In the genomic region with DNA sequence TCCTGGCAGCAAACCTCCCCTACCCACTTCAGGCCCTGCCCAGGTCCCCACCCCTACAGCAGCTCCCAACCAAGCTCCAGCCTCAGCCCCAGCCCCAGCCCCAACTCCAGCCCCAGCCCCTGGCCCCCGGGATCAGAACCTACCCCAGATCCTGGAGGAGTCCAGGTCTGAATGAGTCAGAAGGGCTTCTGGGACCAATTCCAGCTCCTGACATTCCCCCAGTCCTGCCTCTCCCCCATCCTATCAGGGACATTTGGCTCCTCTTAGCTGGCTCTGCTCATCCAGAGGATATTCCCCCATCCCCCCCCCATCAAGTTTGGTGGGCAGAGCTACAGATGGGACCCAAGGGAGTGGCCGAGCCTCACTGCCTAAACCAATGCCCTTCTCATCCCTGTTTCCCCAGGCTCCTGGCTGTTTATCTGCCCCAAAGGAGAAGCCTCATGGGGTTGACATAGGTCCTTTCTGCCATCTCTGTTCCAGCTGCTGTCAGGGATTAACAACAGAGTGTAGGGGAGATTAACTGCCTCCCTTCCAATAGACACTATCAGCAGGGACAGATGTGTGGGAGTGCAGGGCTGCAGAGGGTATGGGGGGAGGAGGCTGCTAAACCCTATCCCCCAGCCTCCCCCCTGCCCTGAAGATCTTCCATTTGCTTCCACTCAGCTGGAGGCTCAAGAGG, we compare ENCODE assay signal across 11 cellular contexts. TPM values are rescaled to one million over a fixed set of nuclear protein-coding genes. Genes with fewer than 3 reads are reported as not detected.
A peak's percentile ranks its signal among the peaks of the same experiment; 100 is the strongest.
DNase-seq lines count a peak whose midpoint lies in the region; ATAC-seq, FAIRE-seq and TF ChIP-seq lines count a peak whose summit lies in the region.
"Had no signal": no experiment of that assay in that cellular context is flagged by ENCODE, and none has a peak within 500 bp of the region (broad histone marks: within the 10 kb centered on the region; RNA-seq: fewer than 3 reads in every experiment).

No MANE protein-coding gene starts in this region.

- peak; percentile 8 for DNase-seq in GM12891 (ENCODE audit: insufficient read length, low spot score)
- DNase-seq in RWPE2 (ENCODE audit: low spot score) = no peak
- DNase-seq in fibroblast of the aortic adventitia (ENCODE audit: low read depth) = peak; percentile 91
- DNase-seq in psoas muscle = peak in 1 of 2 donors; percentile 64
- DNase-seq in amygdala (lab: John Stamatoyannopoulos, UW) = no peak
- no peak for DNase-seq in COLO668 (lab: John Stamatoyannopoulos, UW; ENCODE audit: unreplicated experiment)
- DNase-seq in T-helper 1 cell = no peak
- DNase-seq: lower lobe of right lung, NCI-H2029 treated with DMSO at 0.1 percent for 48 hours, spleen had no signal

- H3K27me3 ChIP-seq in RWPE2 (ENCODE audit: insufficient read depth, poor library complexity, severe bottlenecking) = no peaks in the 10 kb centered on the region
- H3K27me3 ChIP-seq in psoas muscle (ENCODE audit: insufficient read depth in 3 of 3, low read length in 2 of 3) = no peaks in the 10 kb centered on the region
- H3K27me3 ChIP-seq: spleen had no signal

- no peaks in the 10 kb centered on the region for H3K9me3 ChIP-seq in RWPE2 (ENCODE audit: severe bottlenecking)
- no peaks in the 10 kb centered on the region for H3K9me3 ChIP-seq in psoas muscle
- H3K9me3 ChIP-seq: lower lobe of right lung, spleen had no signal

- FAIRE-seq in GM12891 (lab: Jason Lieb, UNC) = no peak

- TF ChIP-seq POLR2A in GM12891 (IDR thresholded peaks at IDR 0.05; ENCODE audit: low read depth, low read length) = no peak

- H3K27ac ChIP-seq in RWPE2 (ENCODE audit: poor library complexity, severe bottlenecking) (no peak overlapping the region), psoas muscle (no peak overlapping the region)
- H3K27ac ChIP-seq: lower lobe of right lung had no signal

- H3K4me3 ChIP-seq in RWPE2 (ENCODE audit: severe bottlenecking) (no peak overlapping the region), fibroblast of the aortic adventitia (ENCODE audit: low read depth, low read length) (no peak overlapping the region), psoas muscle (no peak overlapping the region)
- H3K4me3 ChIP-seq: lower lobe of right lung, spleen had no signal

- H3K4me1 ChIP-seq in RWPE2 (ENCODE audit: insufficient read depth, poor library complexity, severe bottlenecking) = no peaks in the 10 kb centered on the region
- no peaks in the 10 kb centered on the region for H3K4me1 ChIP-seq in psoas muscle
- H3K4me1 ChIP-seq: lower lobe of right lung had no signal

- WGBS in psoas muscle, 3 donors = 36 to 71% (median 40%) methylated on average over 1 to 2 of the region's 2 CpGs

- intact Hi-C loops in psoas muscle (cut with DNase I) = no loop called here

- TF ChIP-seq CTCF in RWPE2 (IDR thresholded peaks at IDR 0.05; ENCODE audit: poor library complexity, severe bottlenecking) = no peak
- no peak for TF ChIP-seq CTCF in fibroblast of the aortic adventitia (IDR thresholded peaks at IDR 0.05; ENCODE audit: insufficient read depth, low read length)
- TF ChIP-seq CTCF in psoas muscle (IDR thresholded peaks at IDR 0.05) = no peak

- peak; percentile 43 for ATAC-seq in RWPE2 (ENCODE audit: low read depth)
- ATAC-seq in psoas muscle = peak; percentile 38 to 68 (median 51)
- no peak for ATAC-seq in HG03280 (IDR thresholded peaks at IDR 0.05; ENCODE audit: unreplicated experiment)
- ATAC-seq: lower lobe of right lung had no signal

- peaks cover 17% of the 10 kb centered on the region for H3K36me3 ChIP-seq in RWPE2 (ENCODE audit: low read depth)
- peaks cover 6 to 83% of the 10 kb centered on the region in 2 donors for H3K36me3 ChIP-seq in psoas muscle (ENCODE audit: insufficient read depth in 1 of 2, low read depth in 1 of 2)

TF ChIP-seq in GM12891, 5 proteins besides CTCF, POLR2A, EP300 and RAD21:
- TF ChIP-seq TAF1 (IDR thresholded peaks at IDR 0.05; ENCODE audit: low read depth, low read length) (no peak), POLR2AphosphoS5 (IDR thresholded peaks at IDR 0.05; ENCODE audit: low read depth, low read length) (no peak), POU2F2 (IDR thresholded peaks at IDR 0.05; ENCODE audit: low read depth, low read length) (no peak), SPI1 (IDR thresholded peaks at IDR 0.05; ENCODE audit: low read depth, low read length) (no peak), PAX5 (IDR thresholded peaks at IDR 0.05; ENCODE audit: insufficient read depth, low read length, severe bottlenecking) (no peak)

RNA-seq across cellular contexts. Expression of gene CNTNAP1, which starts 16.5 kb away (rescaled TPM):
- polyA plus RNA-seq in GM12891 (2012; ENCODE audit: low read depth, missing spikeins) = 21.7 TPM
- total RNA-seq in fibroblast of the aortic adventitia (ENCODE audit: low replicate concordance) (32.0 and 41.5 TPM in 2 replicates), psoas muscle (1 to 10 TPM; 1.9 to 2.6 (median 2.2) TPM)
- 1 to 10 TPM; 1.0 to 3.4 (median 1.1) TPM for polyA plus RNA-seq in psoas muscle

RNA-seq across cellular contexts. Expression of gene CCR10, which starts 17.2 kb away (rescaled TPM):
- 16.2 TPM for polyA plus RNA-seq in GM12891 (2012; ENCODE audit: low read depth, missing spikeins)
- total RNA-seq in fibroblast of the aortic adventitia (ENCODE audit: low replicate concordance) (4.3 and 4.9 TPM in 2 replicates), psoas muscle (1 to 10 TPM; 1.2 to 5.0 (median 2.8) TPM)
- polyA plus RNA-seq in psoas muscle = 1 to 10 TPM; 1.0 to 3.3 (median 1.6) TPM

RNA-seq across cellular contexts. Expression of gene PLEKHH3, which starts 22.1 kb away (rescaled TPM):
- polyA plus RNA-seq in GM12891 (2012; ENCODE audit: low read depth, missing spikeins) = 18.3 TPM
- total RNA-seq in fibroblast of the aortic adventitia (ENCODE audit: low replicate concordance) (15.5 and 15.6 TPM in 2 replicates), psoas muscle (10 to 100 TPM; 15.0 to 33.8 (median 28.0) TPM)
- 10 to 100 TPM; 12.7 to 15.8 (median 14.2) TPM for polyA plus RNA-seq in psoas muscle

RNA-seq across cellular contexts. Expression of gene TUBG2, which starts 39.8 kb away (rescaled TPM):
- polyA plus RNA-seq in GM12891 (2012; ENCODE audit: low read depth, missing spikeins) = 11.5 TPM
- total RNA-seq in fibroblast of the aortic adventitia (ENCODE audit: low replicate concordance) (4.3 and 12.1 TPM in 2 replicates), psoas muscle (10 to 100 TPM in 1 of 4 donors, 1 to 10 TPM in 3; 3.8 to 11.9 (median 5.7) TPM)
- polyA plus RNA-seq in psoas muscle = 1 to 10 TPM; 2.7 to 4.9 (median 4.2) TPM

RNA-seq across cellular contexts. Expression of gene EZH1, which starts 46.0 kb away (rescaled TPM):
- 13.2 TPM for polyA plus RNA-seq in GM12891 (2012; ENCODE audit: low read depth, missing spikeins)
- 26.7 and 31.4 TPM in 2 replicates for total RNA-seq in fibroblast of the aortic adventitia (ENCODE audit: low replicate concordance)
- total RNA-seq in psoas muscle = 10 to 100 TPM; 25.7 to 59.1 (median 33.7) TPM
- polyA plus RNA-seq in psoas muscle = 10 to 100 TPM; 15.2 to 43.9 (median 22.3) TPM

Comparison
In these comparisons a context has a peak if more than half of its experiments do, and no peak if none do; other contexts are left out.
1. DNase-seq: peak in GM12891 (single experiment) and fibroblast of the aortic adventitia (single experiment); none in RWPE2 (single experiment), amygdala (0 of 56), COLO668 (single experiment) and T-helper 1 cell (0 of 5).